8 cellular contexts compared by ENCODE assay signal in the genomic region with DNA sequence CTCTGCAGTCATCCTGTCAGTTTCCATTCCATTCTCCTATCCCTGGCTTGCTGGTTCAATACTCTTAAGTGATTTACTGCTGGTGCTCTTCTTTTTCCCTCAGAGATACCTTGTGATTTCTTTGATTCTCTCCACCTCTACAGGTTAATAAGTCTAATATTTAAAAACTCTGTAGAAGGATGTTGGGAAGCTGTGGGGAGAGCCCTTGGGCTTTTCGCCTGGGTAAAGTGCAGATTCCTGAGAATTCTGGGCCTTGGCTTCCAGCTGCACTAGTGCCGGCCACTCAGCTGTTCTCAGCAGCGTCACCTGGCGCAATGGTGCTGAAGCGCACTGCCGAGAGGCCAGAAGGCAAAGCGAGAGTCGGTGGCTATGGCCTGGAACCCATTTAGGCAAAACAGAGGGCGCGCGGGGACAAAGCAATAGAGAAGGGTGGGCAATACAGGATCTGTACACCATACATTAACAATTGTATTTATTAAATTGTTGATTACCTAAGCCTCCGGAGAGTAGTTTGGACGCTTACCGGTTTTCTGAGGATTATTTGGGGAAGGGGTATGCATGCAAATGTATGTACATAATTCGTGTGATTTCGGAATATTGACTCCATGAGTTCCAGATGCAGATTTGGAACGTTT.
DNase-seq lines count a peak whose midpoint lies in the region; ATAC-seq and TF ChIP-seq lines count a peak whose summit lies in the region.
"Not testable (repeated sequence)": the region's sequence is repeated elsewhere in the genome, so short reads cannot be mapped to it uniquely, and the experiment has no call there.

No MANE protein-coding gene starts in this region.

- H3K4me1 ChIP-seq in HUES6 (ENCODE audit: control insufficient read depth, insufficient read depth, low read length); hepatocyte (ENCODE audit: insufficient read depth); naive thymus-derived CD4-positive, alpha-beta T cell (ENCODE audit: control insufficient read depth in 2 of 2, insufficient read depth in 2 of 2, low read length in 2 of 2); aorta (ENCODE audit: control insufficient read depth in 1 of 2, insufficient read depth in 2 of 2, low read length in 2 of 2): not testable (repeated sequence)

- H3K9me3 ChIP-seq in HUES6 (ENCODE audit: control insufficient read depth, insufficient read depth, low read depth, low read length); hepatocyte (ENCODE audit: low read depth); naive thymus-derived CD4-positive, alpha-beta T cell (ENCODE audit: control insufficient read depth in 2 of 3, low read length in 3 of 3); aorta (ENCODE audit: control insufficient read depth, low read length): not testable (repeated sequence)

- CTCF ChIA-PET in activated CD4-positive, alpha-beta T cell treated with anti-CD3 and anti-CD28 coated beads for 36 hours (lab: Charles Lee); naive thymus-derived CD4-positive, alpha-beta T cell (lab: Charles Lee): not testable (repeated sequence)

- POLR2A ChIA-PET in activated CD4-positive, alpha-beta T cell treated with anti-CD3 and anti-CD28 coated beads for 36 hours (lab: Charles Lee); naive thymus-derived CD4-positive, alpha-beta T cell (lab: Charles Lee): not testable (repeated sequence)

- H3K9ac ChIP-seq in HUES6 (ENCODE audit: low read length), result not testable (repeated sequence)

- H3K79me2 ChIP-seq in hepatocyte, result not testable (repeated sequence)

- WGBS in hepatocyte (ENCODE audit: low lambda C conversion rate, missing lambda C conversion rate), result 5% methylated on average over 7 of the region's 17 CpGs
- WGBS in aorta, 2 donors, result 63 to 69% methylated on average over 7 of the region's 17 CpGs

- H3K9me3 Mint-ChIP-seq in activated CD4-positive, alpha-beta T cell treated with anti-CD3 and anti-CD28 coated beads for 36 hours (ENCODE audit: low read depth); naive thymus-derived CD4-positive, alpha-beta T cell: not testable (repeated sequence)

- not testable (repeated sequence) for H3K27ac ChIP-seq in HUES6 (ENCODE audit: low read depth, low read length); hepatocyte; naive thymus-derived CD4-positive, alpha-beta T cell (ENCODE audit: low read depth, low read length); aorta (ENCODE audit: low read depth in 1 of 2, low read length in 2 of 2)

- ATAC-seq in GM18867 (IDR thresholded peaks at IDR 0.05; ENCODE audit: unreplicated experiment) (peak; percentile 51), esophagus mucosa (peak; percentile 53), aorta (ENCODE audit: low FRiP score) (peak; percentile 78)
- ATAC-seq in activated CD4-positive, alpha-beta T cell treated with anti-CD3 and anti-CD28 coated beads for 36 hours, result peak; percentile 53
- peak; percentile 52 for ATAC-seq in naive thymus-derived CD4-positive, alpha-beta T cell

- intact Hi-C loops in activated CD4-positive, alpha-beta T cell treated with anti-CD3 and anti-CD28 coated beads for 36 hours (cut with DNase I, micrococcal nuclease); naive thymus-derived CD4-positive, alpha-beta T cell (cut with micrococcal nuclease); aorta (cut with DNase I): not testable (repeated sequence)

- not testable (repeated sequence) for H3K4me1 Mint-ChIP-seq in activated CD4-positive, alpha-beta T cell treated with anti-CD3 and anti-CD28 coated beads for 36 hours; naive thymus-derived CD4-positive, alpha-beta T cell

- not testable (repeated sequence) for H3K4me3 Mint-ChIP-seq in activated CD4-positive, alpha-beta T cell treated with anti-CD3 and anti-CD28 coated beads for 36 hours; naive thymus-derived CD4-positive, alpha-beta T cell

- H2AFZ ChIP-seq in hepatocyte, result not testable (repeated sequence)

- not testable (repeated sequence) for H3K4me3 ChIP-seq in HFF-Myc (replicated peaks; ENCODE audit: low read depth, low read length); hepatocyte; naive thymus-derived CD4-positive, alpha-beta T cell (ENCODE audit: low read length); aorta (ENCODE audit: low read length in 2 of 2)
- H3K4me3 ChIP-seq in HUES6 (ENCODE audit: low read depth, low read length), result peak overlapping the region; percentile 45

- not testable (repeated sequence) for DNase-seq in HFF-Myc (ENCODE audit: extremely low read depth, low read depth); activated CD4-positive, alpha-beta T cell treated with anti-CD3 and anti-CD28 coated beads for 36 hours; hepatocyte (ENCODE audit: low spot score); naive thymus-derived CD4-positive, alpha-beta T cell; aorta

- not testable (repeated sequence) for H3K9me2 ChIP-seq in hepatocyte (replicated peaks; ENCODE audit: insufficient read depth)

- H3K27ac Mint-ChIP-seq in activated CD4-positive, alpha-beta T cell treated with anti-CD3 and anti-CD28 coated beads for 36 hours; naive thymus-derived CD4-positive, alpha-beta T cell: not testable (repeated sequence)

- H3K4me2 ChIP-seq in hepatocyte, result peak overlapping the region; percentile 65

- H4K20me1 ChIP-seq in hepatocyte (ENCODE audit: insufficient read depth, poor library complexity, severe bottlenecking), result not testable (repeated sequence)

- H3K27me3 Mint-ChIP-seq in activated CD4-positive, alpha-beta T cell treated with anti-CD3 and anti-CD28 coated beads for 36 hours; naive thymus-derived CD4-positive, alpha-beta T cell: not testable (repeated sequence)

- H3K36me3 Mint-ChIP-seq in activated CD4-positive, alpha-beta T cell treated with anti-CD3 and anti-CD28 coated beads for 36 hours (ENCODE audit: low read depth); naive thymus-derived CD4-positive, alpha-beta T cell: not testable (repeated sequence)

- peak; percentile 19 for TF ChIP-seq CTCF in HFF-Myc (IDR thresholded peaks at IDR 0.05; ENCODE audit: low read depth, low read length, missing control alignments)
- TF ChIP-seq CTCF in hepatocyte (IDR thresholded peaks at IDR 0.05; ENCODE audit: poor library complexity), result peak; percentile 13

- H3K36me3 ChIP-seq in HUES6 (ENCODE audit: control insufficient read depth, insufficient read depth, low read length); hepatocyte (replicated peaks; ENCODE audit: insufficient read depth, low read depth); naive thymus-derived CD4-positive, alpha-beta T cell (ENCODE audit: control insufficient read depth in 2 of 3, insufficient read depth in 3 of 3, low read length in 3 of 3); aorta (ENCODE audit: control insufficient read depth in 1 of 2, insufficient read depth in 2 of 2, low read length in 1 of 2): not testable (repeated sequence)

- not testable (repeated sequence) for H3K27me3 ChIP-seq in HUES6 (ENCODE audit: control insufficient read depth, insufficient read depth, low read length); hepatocyte; naive thymus-derived CD4-positive, alpha-beta T cell (ENCODE audit: control insufficient read depth in 2 of 2, insufficient read depth in 2 of 2, low read length in 2 of 2); aorta (ENCODE audit: control insufficient read depth in 1 of 2, insufficient read depth in 2 of 2, low read length in 1 of 2)
